10 cellular contexts compared by ENCODE assay signal in the genomic region with DNA sequence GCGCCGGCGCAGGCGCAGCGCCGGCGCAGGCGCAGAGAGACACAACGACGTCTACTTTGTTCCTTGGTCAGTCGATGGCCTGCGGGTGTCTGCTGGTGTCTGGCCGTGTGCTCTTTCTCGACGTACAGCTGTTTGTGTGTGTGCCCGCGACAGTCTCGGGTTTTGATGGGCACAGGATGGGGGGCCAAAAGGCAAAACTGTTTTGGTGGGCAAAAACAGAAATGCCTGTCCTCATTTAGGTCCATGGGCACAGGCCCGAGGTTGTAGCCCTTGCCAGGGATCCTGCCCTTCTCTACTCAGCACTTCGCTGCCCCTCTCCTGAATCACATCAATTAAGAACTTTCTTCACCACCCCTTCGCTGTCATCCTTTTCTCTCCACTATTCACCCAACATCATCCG.
A peak's percentile ranks its signal among the peaks of the same experiment; 100 is the strongest.
DNase-seq lines count a peak whose midpoint lies in the region; ATAC-seq and TF ChIP-seq lines count a peak whose summit lies in the region.
"Had no signal": no experiment of that assay in that cellular context is flagged by ENCODE, and none has a peak within 500 bp of the region (broad histone marks: within the 10 kb centered on the region; RNA-seq: fewer than 3 reads in every experiment).

No MANE protein-coding gene starts in this region.

- peak; percentile 18 to 64 for ATAC-seq in activated naive CD4-positive, alpha-beta T cell treated with anti-CD3 and anti-CD28 coated beads, Interleukin-2, amount 50 U/mL, for 72 hours
- ATAC-seq in HG02981 (IDR thresholded peaks at IDR 0.05; ENCODE audit: unreplicated experiment), result no peak

- in situ Hi-C loops in mammary epithelial cell (cut with MboI; ENCODE audit: low sequenced_read_pairs in 2 of 2), result no loop called here

- no peak overlapping the region for H3K27ac Mint-ChIP-seq in MCF 10A (ENCODE audit: low read depth, unreplicated experiment)
- peak overlapping the region in 1 of 2 donors; percentile 70 for H3K27ac Mint-ChIP-seq in activated naive CD4-positive, alpha-beta T cell treated with anti-CD3 and anti-CD28 coated beads, Interleukin-2, amount 50 U/mL, for 72 hours

- DNase-seq in mammary epithelial cell (no peak), MCF 10A (ENCODE audit: unreplicated experiment) (no peak), left kidney (ENCODE audit: low read depth, low spot score) (peak; percentile 22), testis (peak; percentile 44), NCI-H146 treated with DMSO at 0.1 percent for 48 hours (lab: John Stamatoyannopoulos, UW; ENCODE audit: unreplicated experiment) (no peak)
- DNase-seq in activated naive CD4-positive, alpha-beta T cell treated with anti-CD3 and anti-CD28 coated beads, Interleukin-2, amount 50 U/mL, for 72 hours (ENCODE audit: low spot score in 2 of 2), result peak in 1 of 2 donors; percentile 3
- DNase-seq in stimulated activated naive CD4-positive, alpha-beta T cell treated with Interleukin-2 at 50 U/mL for 16 hours (lab: John Stamatoyannopoulos, UW), result no peak
- DNase-seq: heart right ventricle had no signal

- intact Hi-C loops in mammary epithelial cell (cut with micrococcal nuclease), result no loop called here
- intact Hi-C loops in MCF 10A (cut with micrococcal nuclease), result no loop called here
- intact Hi-C loops in testis (cut with DNase I; ENCODE audit: low total_unique reads), result no loop called here

- TF ChIP-seq CTCF in mammary epithelial cell (conservative IDR thresholded peaks at IDR 0.05 in 1 of 2, IDR thresholded peaks at IDR 0.05 in 1 of 2; ENCODE audit: extremely low read depth in 1 of 2, insufficient read depth in 1 of 2, low read depth in 1 of 2, low read length in 2 of 2) (no peak), MCF 10A (IDR thresholded peaks at IDR 0.05; ENCODE audit: unreplicated experiment) (no peak), testis (IDR thresholded peaks at IDR 0.05) (no peak)

- peaks cover 7% of the 10 kb centered on the region for H3K4me1 Mint-ChIP-seq in MCF 10A (ENCODE audit: insufficient read depth, unreplicated experiment)

- dilution Hi-C loops in mammary epithelial cell (cut with HindIII; ENCODE audit: low sequenced_read_pairs), result no loop called here

- no peaks in the 10 kb centered on the region for H3K79me2 ChIP-seq in mammary epithelial cell (ENCODE audit: insufficient read depth, low read length)

- H3K9ac ChIP-seq in mammary epithelial cell (ENCODE audit: insufficient read depth, low read length), result no peak overlapping the region

- CTCF ChIA-PET in mammary epithelial cell (lab: Charles Lee; ENCODE audit: low non-redundant PET), result no interaction called here
- CTCF ChIA-PET in MCF 10A (lab: Yijun Ruan, JAX), result no interaction called here

- POLR2A ChIA-PET in MCF 10A (lab: Yijun Ruan, JAX), result no interaction called here

- H3K27ac ChIP-seq in mammary epithelial cell (ENCODE audit: insufficient read depth, low read depth, low read length), result no peak overlapping the region
- H3K27ac ChIP-seq in testis, result no peak overlapping the region
- H3K27ac ChIP-seq: C4-2B, heart right ventricle had no signal

- H3K36me3 Mint-ChIP-seq in MCF 10A (ENCODE audit: insufficient read depth, unreplicated experiment), result no peaks in the 10 kb centered on the region
- peaks cover 6 to 7% of the 10 kb centered on the region in 2 donors for H3K36me3 Mint-ChIP-seq in activated naive CD4-positive, alpha-beta T cell treated with anti-CD3 and anti-CD28 coated beads, Interleukin-2, amount 50 U/mL, for 72 hours

- H3K9me3 ChIP-seq in mammary epithelial cell (replicated peaks; ENCODE audit: insufficient read depth, low read length) (no peaks in the 10 kb centered on the region), testis (no peaks in the 10 kb centered on the region)

- H3K36me3 ChIP-seq in mammary epithelial cell (ENCODE audit: insufficient read depth, low read length), result no peaks in the 10 kb centered on the region
- no peaks in the 10 kb centered on the region for H3K36me3 ChIP-seq in testis (ENCODE audit: low read depth, missing control alignments)
- H3K36me3 ChIP-seq: heart right ventricle had no signal

- H3K4me2 ChIP-seq in mammary epithelial cell (ENCODE audit: insufficient read depth, low read depth, low read length), result no peak overlapping the region

- H3K4me3 Mint-ChIP-seq in MCF 10A (ENCODE audit: unreplicated experiment), result no peak overlapping the region

- H2AFZ ChIP-seq in mammary epithelial cell (ENCODE audit: low read depth, low read length), result peak overlapping the region; percentile 52

- H3K27me3 ChIP-seq in mammary epithelial cell (ENCODE audit: insufficient read depth, low read length), result no peaks in the 10 kb centered on the region
- H3K27me3 ChIP-seq in testis, result no peaks in the 10 kb centered on the region
- H3K27me3 ChIP-seq: heart right ventricle had no signal

- no peaks in the 10 kb centered on the region for H3K27me3 Mint-ChIP-seq in MCF 10A (ENCODE audit: insufficient read depth, unreplicated experiment)

- 70% methylated on average over 9 of the region's 22 CpGs for WGBS in mammary epithelial cell (ENCODE audit: low coverage, missing lambda C conversion rate)
- WGBS in testis, 2 donors, result 47 to 60% methylated on average over 5 to 22 of the region's 22 CpGs

- TSS peak; percentile 95 for BruUV-seq in mammary epithelial cell (replicated peaks; lab: Mats Ljungman, UMichigan)
- no TSS peak for BruUV-seq in MCF 10A (replicated peaks; lab: Mats Ljungman, UMichigan)

- no peaks in the 10 kb centered on the region for H4K20me1 ChIP-seq in mammary epithelial cell (ENCODE audit: insufficient read depth, low read length)

- H3K4me1 ChIP-seq in mammary epithelial cell (ENCODE audit: insufficient read depth, low read length), result no peaks in the 10 kb centered on the region
- H3K4me1 ChIP-seq in testis, result no peaks in the 10 kb centered on the region
- H3K4me1 ChIP-seq: heart right ventricle had no signal

- peak overlapping the region; percentile 17 to 45 (median 35) for H3K4me3 ChIP-seq in mammary epithelial cell (replicated peaks in 1 of 3; ENCODE audit: insufficient read depth in 1 of 3, low read depth in 2 of 3, low read length in 3 of 3)
- H3K4me3 ChIP-seq in testis, result no peak overlapping the region
- H3K4me3 ChIP-seq: heart right ventricle had no signal

- H3K9me3 Mint-ChIP-seq in MCF 10A (ENCODE audit: unreplicated experiment), result no peaks in the 10 kb centered on the region
- peaks cover 6 to 11% of the 10 kb centered on the region in 2 donors for H3K9me3 Mint-ChIP-seq in activated naive CD4-positive, alpha-beta T cell treated with anti-CD3 and anti-CD28 coated beads, Interleukin-2, amount 50 U/mL, for 72 hours

- TF ChIP-seq POLR2A in testis (IDR thresholded peaks at IDR 0.05), result no peak

Comparison
In these comparisons a context has a peak if more than half of its experiments do, and no peak if none do; other contexts are left out.
1. DNase-seq: peak in left kidney (single experiment) and testis (single experiment); none in mammary epithelial cell (single experiment), MCF 10A (single experiment), stimulated activated naive CD4-positive, alpha-beta T cell treated with Interleukin-2 at 50 U/mL for 16 hours (single experiment) and NCI-H146 treated with DMSO at 0.1 percent for 48 hours (single experiment).
2. H3K4me3 ChIP-seq: peak in mammary epithelial cell (3 of 3); none in testis (0 of 2).